In the genomic region with DNA sequence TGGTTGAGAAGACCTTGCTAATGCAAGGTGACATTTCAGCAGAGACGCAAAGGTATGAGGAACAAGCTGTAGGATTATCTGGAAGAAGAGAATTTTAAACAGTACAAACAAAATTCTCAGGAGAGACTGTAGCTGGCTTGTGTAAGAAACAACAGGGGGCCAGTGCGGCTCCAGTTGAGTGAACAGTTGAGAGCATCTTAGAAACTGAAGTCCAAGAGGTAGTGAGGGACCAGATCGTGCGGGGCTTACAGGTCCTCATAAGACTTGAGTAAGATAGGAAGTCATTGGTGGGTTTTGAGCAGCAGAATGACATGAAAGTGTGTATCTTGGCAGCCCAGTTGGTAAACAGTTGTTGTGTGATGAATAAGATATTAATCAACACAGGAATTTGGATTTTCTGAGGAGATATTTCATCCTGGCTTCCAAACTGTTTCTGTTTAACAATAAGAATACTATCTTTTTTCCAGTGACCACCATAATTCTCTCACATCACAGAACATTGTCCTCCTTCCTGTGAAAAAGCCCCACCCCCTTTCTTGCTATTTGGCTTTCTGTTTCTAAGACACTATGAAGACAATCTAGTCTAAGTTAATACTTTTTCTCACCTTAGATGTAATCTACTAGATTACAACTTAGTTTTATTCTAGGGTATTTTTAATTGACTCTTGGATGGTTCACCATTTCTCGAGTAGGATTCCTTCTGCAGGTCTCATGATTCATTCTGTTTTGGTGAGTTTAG, we compare ENCODE assay signal across 15 cellular contexts.
"Had no signal": no experiment of that assay in that cellular context is flagged by ENCODE, and none has a peak within 500 bp of the region (broad histone marks: within the 10 kb centered on the region; RNA-seq: fewer than 3 reads in every experiment).

No MANE protein-coding gene starts in this region.

- H3K9me3 Mint-ChIP-seq: activated B cell treated with CpG ODN at 0.5 μM for 24 hours; activated CD4-positive, alpha-beta memory T cell treated with anti-CD3 and anti-CD28 coated beads for 36 hours had no signal

- H3K4me3 Mint-ChIP-seq: activated B cell treated with CpG ODN at 0.5 μM for 24 hours; activated CD4-positive, alpha-beta memory T cell treated with anti-CD3 and anti-CD28 coated beads for 36 hours had no signal

- H3K4me3 ChIP-seq: ascending aorta, heart left ventricle, pancreas, SK-N-MC had no signal

- H3K9me3 ChIP-seq: ascending aorta, heart left ventricle, pancreas had no signal

- DNase-seq: activated B cell treated with CpG ODN at 0.5 μM for 24 hours; activated CD4-positive, alpha-beta memory T cell treated with anti-CD3 and anti-CD28 coated beads for 36 hours; activated effector memory CD4-positive, alpha-beta T cell treated with Interleukin-2 at 50 U/mL for 16 hours; foreskin melanocyte; heart left ventricle; pancreas; retina; stimulated activated CD4-positive, alpha-beta T cell treated with anti-CD3 and anti-CD28 coated beads, Interleukin-4, amount 100 ng/mL, for 1 hour; stimulated activated CD8-positive, alpha-beta memory T cell treated with anti-CD3 and anti-CD28 coated beads, Interleukin-4, amount 100 ng/mL, for 48 hours had no signal

- H3K27ac ChIP-seq: ascending aorta, heart left ventricle, pancreas, SK-N-MC had no signal

- H3K27ac Mint-ChIP-seq: activated B cell treated with CpG ODN at 0.5 μM for 24 hours; activated CD4-positive, alpha-beta memory T cell treated with anti-CD3 and anti-CD28 coated beads for 36 hours had no signal

- FAIRE-seq: bronchial epithelial cell, colon, endothelial cell of umbilical vein, pancreas, urothelium cell line had no signal

- H3K27me3 ChIP-seq: ascending aorta, heart left ventricle, pancreas had no signal

- H3K27me3 Mint-ChIP-seq: activated B cell treated with CpG ODN at 0.5 μM for 24 hours; activated CD4-positive, alpha-beta memory T cell treated with anti-CD3 and anti-CD28 coated beads for 36 hours had no signal

- H3K4me1 ChIP-seq: pancreas had no signal
